Comparison of ENCODE assay signal across 8 cellular contexts in the genomic region with DNA sequence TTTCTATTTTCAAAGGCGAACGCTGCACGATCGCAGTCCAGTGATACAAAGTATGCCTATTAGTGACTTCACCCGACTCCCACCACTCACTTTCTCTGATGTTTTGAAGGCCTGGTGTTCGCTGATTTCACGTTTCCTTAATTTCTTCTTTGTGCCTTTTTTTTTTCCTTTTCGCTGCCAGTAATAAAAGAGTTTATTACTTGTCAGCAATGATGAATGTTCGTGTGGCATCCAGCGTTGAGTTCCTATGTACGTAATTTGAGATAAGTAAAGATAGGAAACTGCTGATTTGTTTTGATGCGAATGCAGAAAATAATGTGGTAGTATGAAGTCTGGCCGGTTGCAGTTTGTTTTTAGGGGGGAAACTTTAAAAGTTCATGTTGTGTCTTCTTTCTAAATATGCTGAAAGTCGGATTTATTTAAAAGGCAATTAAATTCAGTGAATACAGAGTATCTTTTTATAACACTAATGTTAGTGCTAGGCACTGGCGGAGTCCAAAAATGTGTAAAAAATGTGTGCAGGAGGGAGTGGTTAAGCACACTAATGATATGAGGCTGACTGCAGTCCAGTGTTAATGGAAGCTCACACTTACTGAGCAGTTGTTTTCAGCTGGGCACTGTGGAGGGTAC. TPM values are rescaled to one million over a fixed set of nuclear protein-coding genes. Genes with fewer than 3 reads are reported as not detected.
DNase-seq lines count a peak whose midpoint lies in the region; ATAC-seq and TF ChIP-seq lines count a peak whose summit lies in the region.

No MANE protein-coding gene starts in this region.

- DNase-seq in Right ventricle myocardium superior (no peak), cardiac septum (ENCODE audit: low spot score) (no peak), SK-N-DZ (ENCODE audit: low spot score) (peak; percentile 45), esophagus muscularis mucosa (ENCODE audit: extremely low spot score) (no peak), nephron progenitor cell (no peak), DMS114 treated with DMSO at 0.1 percent for 48 hours (lab: John Stamatoyannopoulos, UW; ENCODE audit: unreplicated experiment) (no peak)
- no peak for DNase-seq in activated CD4-positive, alpha-beta T cell treated with anti-CD3 and anti-CD28 coated beads, Interleukin-2, amount 50 U/mL, for 48 hours

- H3K36me3 Mint-ChIP-seq in nephron progenitor cell (ENCODE audit: low read depth) = peaks cover 23% of the 10 kb centered on the region

- H3K27me3 ChIP-seq in esophagus muscularis mucosa = no peaks in the 10 kb centered on the region

- no peak for TF ChIP-seq CTCF in esophagus muscularis mucosa (IDR thresholded peaks at IDR 0.05)
- TF ChIP-seq CTCF in nephron progenitor cell (IDR thresholded peaks at IDR 0.05) = no peak

- H3K27ac ChIP-seq in esophagus muscularis mucosa (replicated peaks in 1 of 4) = peak overlapping the region; percentile 93 to 98 (median 96)

- H3K4me1 ChIP-seq in esophagus muscularis mucosa = peaks cover 23 to 49% (median 43%) of the 10 kb centered on the region in 4 donors

- H3K27ac Mint-ChIP-seq in nephron progenitor cell = peak overlapping the region; percentile 93

- ATAC-seq in Right ventricle myocardium superior (ENCODE audit: poor library complexity) (peak; percentile 38), GM21390 (IDR thresholded peaks at IDR 0.05; ENCODE audit: unreplicated experiment) (no peak)

- H3K4me3 ChIP-seq in esophagus muscularis mucosa = peak overlapping the region; percentile 69 to 97 (median 89)

- 1% methylated on average over 15 of the region's 15 CpGs for WGBS in esophagus muscularis mucosa

- H3K9me3 ChIP-seq in esophagus muscularis mucosa = no peaks in the 10 kb centered on the region

- no peaks in the 10 kb centered on the region for H3K36me3 ChIP-seq in esophagus muscularis mucosa

- H3K4me3 Mint-ChIP-seq in nephron progenitor cell = peak overlapping the region; percentile 92

- H3K27me3 Mint-ChIP-seq in nephron progenitor cell (ENCODE audit: low read depth, poor library complexity) = peaks cover 2% of the 10 kb centered on the region

- no peak for TF ChIP-seq POLR2A in esophagus muscularis mucosa (IDR thresholded peaks at IDR 0.05; ENCODE audit: low read depth)

- intact Hi-C loops in Right ventricle myocardium superior (cut with DNase I) = no loop called here
- intact Hi-C loops in cardiac septum (cut with DNase I) = loop anchor here (2.0 to 5.0 kb wide), 2 partner anchors 14 to 181 kb away; partner anchors contain the start of genes ATAD2B, FAM228B and PFN4
- intact Hi-C loops in esophagus muscularis mucosa (cut with DNase I) = loop anchor here (2.0 to 5.0 kb wide), 2 partner anchors 14 to 124 kb away; partner anchors contain the start of gene ATAD2B

- peaks cover 56% of the 10 kb centered on the region for H3K4me1 Mint-ChIP-seq in nephron progenitor cell

- no peak for TF ChIP-seq EP300 in esophagus muscularis mucosa (IDR thresholded peaks at IDR 0.05)

- H3K9me3 Mint-ChIP-seq in nephron progenitor cell = no peaks in the 10 kb centered on the region

RNA-seq across cellular contexts. Expression of gene UBXN2A, which starts 0.8 kb away (rescaled TPM):
- total RNA-seq in Right ventricle myocardium superior (18.5 TPM), cardiac septum (22.4 TPM), esophagus muscularis mucosa (10 to 100 TPM; 17.1 to 23.4 (median 20.3) TPM)
- 10.1 and 11.7 TPM in 2 replicates for polyA plus RNA-seq in SK-N-DZ (2014; cell fraction: cytosol; rRNA removed)
- 2.0 and 3.6 TPM in 2 replicates for polyA plus RNA-seq in SK-N-DZ (2014; cell fraction: nucleus; rRNA removed)

RNA-seq across cellular contexts. Expression of gene ATAD2B, which starts 14.2 kb away (rescaled TPM):
- total RNA-seq in Right ventricle myocardium superior (6.1 TPM), cardiac septum (14.3 TPM), esophagus muscularis mucosa (10 to 100 TPM in 3 of 4 donors, 1 to 10 TPM in 1; 8.0 to 17.4 (median 13.5) TPM)
- polyA plus RNA-seq in SK-N-DZ (2014; cell fraction: cytosol; rRNA removed) = 4.3 and 4.7 TPM in 2 replicates
- polyA plus RNA-seq in SK-N-DZ (2014; cell fraction: nucleus; rRNA removed) = 22.5 and 31.2 TPM in 2 replicates
